In the genomic region with DNA sequence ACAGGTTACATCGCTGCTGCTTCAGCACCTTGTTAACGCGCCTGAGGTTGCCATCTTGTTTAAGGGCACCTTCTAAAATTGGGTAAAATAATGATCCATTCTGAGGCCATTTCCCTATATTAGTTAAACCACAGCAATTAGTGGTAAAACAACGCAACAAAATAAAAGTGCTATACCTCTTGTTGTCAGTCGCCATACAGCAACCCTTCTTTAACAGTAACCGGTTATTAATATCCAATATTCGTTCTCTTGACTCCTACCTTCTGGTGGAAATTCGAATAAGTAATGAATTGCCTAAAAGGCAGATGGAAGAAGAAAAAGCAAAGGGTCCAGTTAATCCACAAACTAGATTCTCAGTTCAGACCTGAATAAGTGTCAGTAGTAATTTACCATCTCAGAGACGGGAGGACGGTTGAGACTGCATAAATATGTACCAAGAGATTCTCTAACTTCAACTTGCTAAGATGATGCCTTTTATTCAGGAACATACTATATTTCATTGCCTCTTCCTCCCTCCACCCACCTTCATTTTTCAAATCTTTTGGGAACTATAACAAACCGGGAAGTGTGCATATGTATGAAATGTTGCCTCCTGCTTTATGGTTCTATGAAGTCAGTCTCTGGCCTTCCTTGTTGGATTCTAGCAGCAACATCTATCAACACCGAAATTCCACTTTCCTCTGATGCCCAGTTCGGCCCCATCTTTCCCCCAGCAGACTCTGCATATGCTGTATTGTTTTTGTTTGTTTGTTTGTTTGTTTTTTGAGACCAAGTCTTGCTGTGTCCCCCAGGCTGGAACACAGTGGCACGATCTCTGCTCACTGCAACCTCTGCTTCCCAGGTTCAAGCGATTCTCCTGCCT, we compare ENCODE assay signal across 1 cellular context.
TF ChIP-seq lines count a peak whose summit lies in the region.

No MANE protein-coding gene starts in this region.

TF ChIP-seq in HepG2, 621 proteins besides CTCF, POLR2A, EP300 and RAD21 (continued from another document):
- TF ChIP-seq, protein P1, sequence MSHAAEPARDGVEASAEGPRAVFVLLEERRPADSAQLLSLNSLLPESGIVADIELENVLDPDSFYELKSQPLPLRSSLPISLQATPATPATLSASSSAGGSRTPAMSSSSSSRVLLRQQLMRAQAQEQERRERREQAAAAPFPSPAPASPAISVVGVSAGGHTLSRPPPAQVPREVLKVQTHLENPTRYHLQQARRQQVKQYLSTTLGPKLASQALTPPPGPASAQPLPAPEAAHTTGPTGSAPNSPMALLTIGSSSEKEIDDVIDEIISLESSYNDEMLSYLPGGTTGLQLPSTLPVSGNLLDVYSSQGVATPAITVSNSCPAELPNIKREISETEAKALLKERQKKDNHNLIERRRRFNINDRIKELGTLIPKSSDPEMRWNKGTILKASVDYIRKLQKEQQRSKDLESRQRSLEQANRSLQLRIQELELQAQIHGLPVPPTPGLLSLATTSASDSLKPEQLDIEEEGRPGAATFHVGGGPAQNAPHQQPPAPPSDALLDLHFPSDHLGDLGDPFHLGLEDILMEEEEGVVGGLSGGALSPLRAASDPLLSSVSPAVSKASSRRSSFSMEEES (CRISPR knock-in tag; IDR thresholded peaks at IDR 0.05) = no peak
- TF ChIP-seq ZC3H13 (CRISPR knock-in tag; IDR thresholded peaks at IDR 0.05) = no peak
- TF ChIP-seq ZSCAN12 (CRISPR knock-in tag; IDR thresholded peaks at IDR 0.05) = no peak
- no peak for TF ChIP-seq ZBTB33 (CRISPR knock-in tag; IDR thresholded peaks at IDR 0.05)
- TF ChIP-seq, protein P2, sequence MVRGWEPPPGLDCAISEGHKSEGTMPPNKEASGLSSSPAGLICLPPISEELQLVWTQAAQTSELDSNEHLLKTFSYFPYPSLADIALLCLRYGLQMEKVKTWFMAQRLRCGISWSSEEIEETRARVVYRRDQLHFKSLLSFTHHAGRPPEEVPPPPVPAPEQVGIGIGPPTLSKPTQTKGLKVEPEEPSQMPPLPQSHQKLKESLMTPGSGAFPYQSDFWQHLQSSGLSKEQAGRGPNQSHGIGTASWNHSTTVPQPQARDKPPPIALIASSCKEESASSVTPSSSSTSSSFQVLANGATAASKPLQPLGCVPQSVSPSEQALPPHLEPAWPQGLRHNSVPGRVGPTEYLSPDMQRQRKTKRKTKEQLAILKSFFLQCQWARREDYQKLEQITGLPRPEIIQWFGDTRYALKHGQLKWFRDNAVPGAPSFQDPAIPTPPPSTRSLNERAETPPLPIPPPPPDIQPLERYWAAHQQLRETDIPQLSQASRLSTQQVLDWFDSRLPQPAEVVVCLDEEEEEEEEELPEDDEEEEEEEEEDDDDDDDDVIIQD (CRISPR knock-in tag; IDR thresholded peaks at IDR 0.05; ENCODE audit: low read depth) = no peak; the same call in 1 of the 2 replicates
- TF ChIP-seq, protein P3, sequence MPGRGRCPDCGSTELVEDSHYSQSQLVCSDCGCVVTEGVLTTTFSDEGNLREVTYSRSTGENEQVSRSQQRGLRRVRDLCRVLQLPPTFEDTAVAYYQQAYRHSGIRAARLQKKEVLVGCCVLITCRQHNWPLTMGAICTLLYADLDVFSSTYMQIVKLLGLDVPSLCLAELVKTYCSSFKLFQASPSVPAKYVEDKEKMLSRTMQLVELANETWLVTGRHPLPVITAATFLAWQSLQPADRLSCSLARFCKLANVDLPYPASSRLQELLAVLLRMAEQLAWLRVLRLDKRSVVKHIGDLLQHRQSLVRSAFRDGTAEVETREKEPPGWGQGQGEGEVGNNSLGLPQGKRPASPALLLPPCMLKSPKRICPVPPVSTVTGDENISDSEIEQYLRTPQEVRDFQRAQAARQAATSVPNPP (CRISPR knock-in tag; IDR thresholded peaks at IDR 0.05) = no peak
- TF ChIP-seq, protein P4, sequence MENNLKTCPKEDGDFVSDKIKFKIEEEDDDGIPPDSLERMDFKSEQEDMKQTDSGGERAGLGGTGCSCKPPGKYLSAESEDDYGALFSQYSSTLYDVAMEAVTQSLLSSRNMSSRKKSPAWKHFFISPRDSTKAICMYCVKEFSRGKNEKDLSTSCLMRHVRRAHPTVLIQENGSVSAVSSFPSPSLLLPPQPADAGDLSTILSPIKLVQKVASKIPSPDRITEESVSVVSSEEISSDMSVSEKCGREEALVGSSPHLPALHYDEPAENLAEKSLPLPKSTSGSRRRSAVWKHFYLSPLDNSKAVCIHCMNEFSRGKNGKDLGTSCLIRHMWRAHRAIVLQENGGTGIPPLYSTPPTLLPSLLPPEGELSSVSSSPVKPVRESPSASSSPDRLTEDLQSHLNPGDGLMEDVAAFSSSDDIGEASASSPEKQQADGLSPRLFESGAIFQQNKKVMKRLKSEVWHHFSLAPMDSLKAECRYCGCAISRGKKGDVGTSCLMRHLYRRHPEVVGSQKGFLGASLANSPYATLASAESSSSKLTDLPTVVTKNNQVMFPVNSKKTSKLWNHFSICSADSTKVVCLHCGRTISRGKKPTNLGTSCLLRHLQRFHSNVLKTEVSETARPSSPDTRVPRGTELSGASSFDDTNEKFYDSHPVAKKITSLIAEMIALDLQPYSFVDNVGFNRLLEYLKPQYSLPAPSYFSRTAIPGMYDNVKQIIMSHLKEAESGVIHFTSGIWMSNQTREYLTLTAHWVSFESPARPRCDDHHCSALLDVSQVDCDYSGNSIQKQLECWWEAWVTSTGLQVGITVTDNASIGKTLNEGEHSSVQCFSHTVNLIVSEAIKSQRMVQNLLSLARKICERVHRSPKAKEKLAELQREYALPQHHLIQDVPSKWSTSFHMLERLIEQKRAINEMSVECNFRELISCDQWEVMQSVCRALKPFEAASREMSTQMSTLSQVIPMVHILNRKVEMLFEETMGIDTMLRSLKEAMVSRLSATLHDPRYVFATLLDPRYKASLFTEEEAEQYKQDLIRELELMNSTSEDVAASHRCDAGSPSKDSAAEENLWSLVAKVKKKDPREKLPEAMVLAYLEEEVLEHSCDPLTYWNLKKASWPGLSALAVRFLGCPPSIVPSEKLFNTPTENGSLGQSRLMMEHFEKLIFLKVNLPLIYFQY (CRISPR knock-in tag; IDR thresholded peaks at IDR 0.05; ENCODE audit: borderline replicate concordance) = no peak
- no peak for TF ChIP-seq ZSCAN22 (CRISPR knock-in tag; IDR thresholded peaks at IDR 0.05)
